Comparison of ENCODE assay signal across 9 cellular contexts in the genomic region with DNA sequence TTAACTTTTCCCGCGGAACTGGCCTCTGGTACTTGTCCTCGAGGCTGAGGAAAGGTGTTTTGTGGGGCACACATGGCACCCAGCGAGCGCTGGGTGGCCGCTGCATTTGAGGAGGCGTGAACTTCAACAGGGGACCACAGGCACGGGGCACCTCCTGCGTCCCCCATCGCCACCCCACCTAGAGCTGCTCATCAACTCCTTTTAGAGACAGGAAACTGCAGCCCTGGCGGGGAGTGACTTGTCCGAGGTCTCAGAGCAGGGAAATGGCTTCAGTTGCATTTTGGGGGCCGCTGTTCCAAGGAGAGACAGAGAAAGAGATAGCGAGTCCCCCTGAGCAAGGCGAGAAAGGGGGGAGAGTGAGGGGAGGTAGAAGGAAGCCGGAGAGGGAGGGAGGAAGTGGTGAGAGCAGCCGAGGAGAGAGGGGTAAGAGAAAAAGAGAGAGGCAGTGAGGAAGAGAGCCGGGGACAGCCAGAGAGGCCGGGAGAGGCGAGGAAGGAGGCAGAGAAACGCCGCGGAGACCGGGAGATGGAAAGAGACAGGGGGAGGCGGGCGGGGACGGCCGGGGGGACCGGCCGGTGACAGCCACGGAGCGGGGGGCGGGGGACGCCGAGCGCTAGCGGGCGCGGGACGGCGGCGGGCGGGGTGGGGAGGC. TPM values are rescaled to one million over a fixed set of nuclear protein-coding genes. Genes with fewer than 3 reads are reported as not detected.
DNase-seq lines count a peak whose midpoint lies in the region; ATAC-seq and TF ChIP-seq lines count a peak whose summit lies in the region.
"Had no signal": no experiment of that assay in that cellular context is flagged by ENCODE, and none has a peak within 500 bp of the region (broad histone marks: within the 10 kb centered on the region; RNA-seq: fewer than 3 reads in every experiment).

No MANE protein-coding gene starts in this region.

- H3K4me3 ChIP-seq in fibroblast of pulmonary artery (replicated peaks; ENCODE audit: low read depth, low read length) = peak overlapping the region; percentile 29
- peak overlapping the region in 7 of 8 donors; percentile 10 to 65 (median 30) for H3K4me3 ChIP-seq in spleen

- no peak overlapping the region for H3K27ac ChIP-seq in spleen

- H3K36me3 ChIP-seq in spleen = no peaks in the 10 kb centered on the region

- H3K27me3 ChIP-seq in spleen (replicated peaks in 1 of 7) = peaks cover 4 to 98% (median 80%) of the 10 kb centered on the region in 7 donors

- no peak for TF ChIP-seq CTCF in fibroblast of pulmonary artery (IDR thresholded peaks at IDR 0.05; ENCODE audit: low read length, missing control alignments)
- TF ChIP-seq CTCF in spleen (IDR thresholded peaks at IDR 0.05 in 8 of 11, conservative IDR thresholded peaks at IDR 0.05 in 3 of 11) = no peak

- TF ChIP-seq POLR2A in spleen (IDR thresholded peaks at IDR 0.05) = no peak

- WGBS in spleen, 5 donors = 2 to 10% (median 4%) methylated on average over 25 to 43 of the region's 43 CpGs

- no peak for ATAC-seq in HG02798 (IDR thresholded peaks at IDR 0.05; ENCODE audit: poor library complexity, unreplicated experiment)

- peak; percentile 15 for DNase-seq in NCI-H82 (lab: John Stamatoyannopoulos, UW)
- DNase-seq in NCI-H82 treated with DMSO at 0.1 percent for 48 hours (lab: John Stamatoyannopoulos, UW; ENCODE audit: unreplicated experiment) = no peak
- peak; percentile 46 for DNase-seq in NCI-H69 (lab: John Stamatoyannopoulos, UW)
- DNase-seq in fibroblast of pulmonary artery (ENCODE audit: low read depth) = no peak
- DNase-seq in spleen = peak; percentile 73
- no peak for DNase-seq in LoVo (ENCODE audit: low spot score)
- no peak for DNase-seq in iPS-NIHi11 (ENCODE audit: low spot score)

- peaks cover 19 to 42% (median 37%) of the 10 kb centered on the region in 6 donors for H3K4me1 ChIP-seq in spleen

- intact Hi-C loops in spleen (cut with DNase I; ENCODE audit: low total_unique reads) = no loop called here

- H3K9me3 ChIP-seq in spleen = no peaks in the 10 kb centered on the region

RNA-seq across cellular contexts. Expression of a gene that starts 12.5 kb away (rescaled TPM):
- under 1 TPM in 2 of 7 donors, not detected in 5; 0.27 to 0.28 TPM for total RNA-seq in spleen
- polyA plus RNA-seq in spleen = under 1 TPM; 0.20 to 0.35 (median 0.30) TPM
- total RNA-seq: glomerular endothelial cell had no signal

Comparison
In these comparisons a context has a peak if more than half of its experiments do, and no peak if none do; other contexts are left out.
1. DNase-seq: peak in NCI-H82 (single experiment), NCI-H69 (single experiment) and spleen (single experiment); none in NCI-H82 treated with DMSO at 0.1 percent for 48 hours (single experiment), fibroblast of pulmonary artery (single experiment), LoVo (single experiment) and iPS-NIHi11 (single experiment).